In genomic region chr17:323181-323580, GRCh38 we compare ENCODE assay signal across 24 cellular contexts.
"Had no signal": no experiment of that assay in that cellular context is flagged by ENCODE, and none has a peak within 500 bp of the region (broad histone marks: within the 10 kb centered on the region; RNA-seq: fewer than 3 reads in every experiment).

No MANE protein-coding gene starts in this region.

- H3K27me3 Mint-ChIP-seq: activated CD8-positive, alpha-beta memory T cell treated with anti-CD3 and anti-CD28 coated beads, Interleukin-2, amount 10 ng/mL, durations not matched to agents 7 days and 5 days; activated naive CD4-positive, alpha-beta T cell treated with anti-CD3 and anti-CD28 coated beads, Interleukin-2, amount 50 U/mL, for 24 hours; progenitor cell of endocrine pancreas; stimulated activated naive B cell treated with anti-CD40 and anti-IgM and Interleukin-4, amounts not matched to agents 10 μg/mL and 1 μg/mL and 100 μg/mL, for 72 hours had no signal

- H3K4me3 Mint-ChIP-seq: activated CD8-positive, alpha-beta memory T cell treated with anti-CD3 and anti-CD28 coated beads, Interleukin-2, amount 10 ng/mL, durations not matched to agents 7 days and 5 days; activated CD8-positive, alpha-beta T cell treated with anti-CD3 and anti-CD28 coated beads, Interleukin-2, amount 10 ng/mL, durations not matched to agents 7 days and 5 days; activated naive CD4-positive, alpha-beta T cell treated with anti-CD3 and anti-CD28 coated beads, Interleukin-2, amount 50 U/mL, for 24 hours; naive thymus-derived CD8-positive, alpha-beta T cell; stimulated activated naive B cell treated with anti-CD40 and anti-IgM and Interleukin-4, amounts not matched to agents 10 μg/mL and 1 μg/mL and 100 μg/mL, for 72 hours had no signal

- ATAC-seq: activated CD8-positive, alpha-beta memory T cell treated with anti-CD3 and anti-CD28 coated beads, Interleukin-2, amount 10 ng/mL, durations not matched to agents 7 days and 5 days; activated CD8-positive, alpha-beta T cell treated with anti-CD3 and anti-CD28 coated beads, Interleukin-2, amount 10 ng/mL, durations not matched to agents 7 days and 5 days; body of pancreas; left colon; naive thymus-derived CD8-positive, alpha-beta T cell; stimulated activated naive B cell treated with anti-CD40 and anti-IgM and Interleukin-4, amounts not matched to agents 10 μg/mL and 1 μg/mL and 100 μg/mL, for 72 hours had no signal

- DNase-seq: activated CD4-positive, alpha-beta T cell treated with anti-CD3 and anti-CD28 coated beads, Interleukin-2, amount 50 U/mL, for 1 hour; activated CD4-positive, CD25-positive, alpha-beta regulatory T cell treated with anti-CD3 and anti-CD28 coated beads, Interleukin-2, amount 50 U/mL, for 72 hours; activated CD8-positive, alpha-beta memory T cell treated with anti-CD3 and anti-CD28 coated beads, Interleukin-2, amount 10 ng/mL, durations not matched to agents 7 days and 5 days; activated CD8-positive, alpha-beta T cell treated with anti-CD3 and anti-CD28 coated beads, Interleukin-2, amount 10 ng/mL, durations not matched to agents 7 days and 5 days; activated T-cell treated with anti-CD3 and anti-CD28 coated beads, Interleukin-2, amount 50 U/mL, for 48 hours; anterior cingulate cortex; cerebellar nuclear complex; colonic mucosa; effector CD8-positive, alpha-beta T cell; left colon; mammary epithelial cell; midbrain; naive thymus-derived CD8-positive, alpha-beta T cell; stimulated activated CD4-positive, alpha-beta T cell treated with anti-CD3 and anti-CD28 coated beads, Interleukin-1b, Interleukin-23, amount 100 ng/mL, for 48 hours; stimulated activated naive B cell treated with anti-CD40 and anti-IgM and Interleukin-4, amounts not matched to agents 10 μg/mL and 1 μg/mL and 100 μg/mL, for 72 hours; stomach; T-helper 2 cell; thyroid gland had no signal

- H3K27ac Mint-ChIP-seq: activated CD8-positive, alpha-beta memory T cell treated with anti-CD3 and anti-CD28 coated beads, Interleukin-2, amount 10 ng/mL, durations not matched to agents 7 days and 5 days; activated CD8-positive, alpha-beta T cell treated with anti-CD3 and anti-CD28 coated beads, Interleukin-2, amount 10 ng/mL, durations not matched to agents 7 days and 5 days; activated naive CD4-positive, alpha-beta T cell treated with anti-CD3 and anti-CD28 coated beads, Interleukin-2, amount 50 U/mL, for 24 hours; activated T-helper 2 cell treated with anti-CD3 and anti-CD28 coated beads, Interferon-gamma antibody, Interleukin-2, Interleukin-4, amounts not matched to agents 10 μg/mL and 5 μg/mL and 100 μg/mL, durations not matched to agents 14 hours and 24 hours and 36 hours; progenitor cell of endocrine pancreas; stimulated activated naive B cell treated with anti-CD40 and anti-IgM and Interleukin-4, amounts not matched to agents 10 μg/mL and 1 μg/mL and 100 μg/mL, for 72 hours had no signal

- H3K4me2 ChIP-seq: smooth muscle cell had no signal

- H3K36me3 Mint-ChIP-seq: activated CD8-positive, alpha-beta memory T cell treated with anti-CD3 and anti-CD28 coated beads, Interleukin-2, amount 10 ng/mL, durations not matched to agents 7 days and 5 days had no signal

- H3K27ac ChIP-seq: body of pancreas, cardiac muscle cell, colonic mucosa, stomach, thyroid gland had no signal

- H3K4me1 ChIP-seq: body of pancreas, colonic mucosa, stomach, thyroid gland had no signal

- H3K36me3 ChIP-seq: cardiac muscle cell, colonic mucosa had no signal

- H3K27me3 ChIP-seq: body of pancreas, cardiac muscle cell, colonic mucosa, stomach, thyroid gland had no signal

- H3K9me3 Mint-ChIP-seq: activated naive CD4-positive, alpha-beta T cell treated with anti-CD3 and anti-CD28 coated beads, Interleukin-2, amount 50 U/mL, for 24 hours; naive thymus-derived CD8-positive, alpha-beta T cell; stimulated activated naive B cell treated with anti-CD40 and anti-IgM and Interleukin-4, amounts not matched to agents 10 μg/mL and 1 μg/mL and 100 μg/mL, for 72 hours had no signal

- H3K9me3 ChIP-seq: body of pancreas, colonic mucosa, stomach, thyroid gland had no signal

- H3K4me1 Mint-ChIP-seq: activated CD8-positive, alpha-beta memory T cell treated with anti-CD3 and anti-CD28 coated beads, Interleukin-2, amount 10 ng/mL, durations not matched to agents 7 days and 5 days; activated naive CD4-positive, alpha-beta T cell treated with anti-CD3 and anti-CD28 coated beads, Interleukin-2, amount 50 U/mL, for 24 hours; stimulated activated naive B cell treated with anti-CD40 and anti-IgM and Interleukin-4, amounts not matched to agents 10 μg/mL and 1 μg/mL and 100 μg/mL, for 72 hours had no signal

- H3K4me3 ChIP-seq: body of pancreas, cardiac muscle cell, colonic mucosa, smooth muscle cell, stomach, thyroid gland had no signal
